ENCODE assay signal across 2 cellular contexts in the genomic region with DNA sequence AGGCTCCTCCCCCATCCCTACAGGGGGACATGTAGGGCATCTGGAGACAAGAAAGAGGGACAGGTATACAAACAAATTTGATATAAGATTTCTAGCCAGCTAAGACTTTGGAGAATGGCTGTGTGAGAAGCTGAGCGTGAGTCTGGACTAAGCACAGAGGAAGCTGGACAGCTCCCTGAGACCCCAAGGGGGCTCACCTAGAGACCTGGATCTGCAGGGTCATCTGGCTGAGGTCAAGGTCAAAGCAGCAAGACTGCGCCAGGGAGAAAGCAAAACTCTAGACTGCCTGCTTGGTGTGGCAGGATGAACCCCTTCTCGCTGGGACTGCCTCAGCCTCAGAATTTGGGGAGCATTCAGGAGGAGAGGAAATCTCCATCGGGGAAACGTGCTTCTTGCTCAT.
A peak's percentile ranks its signal among the peaks of the same experiment; 100 is the strongest.
TF ChIP-seq lines count a peak whose summit lies in the region.

No MANE protein-coding gene starts in this region.

TF ChIP-seq in Ishikawa, 13 proteins besides CTCF, POLR2A, EP300 and RAD21:
- no peak for TF ChIP-seq CREB1 (IDR thresholded peaks at IDR 0.05; ENCODE audit: low read depth)
- no peak for TF ChIP-seq FOXM1 (IDR thresholded peaks at IDR 0.05; ENCODE audit: borderline replicate concordance, low read depth)
- TF ChIP-seq, protein P1, sequence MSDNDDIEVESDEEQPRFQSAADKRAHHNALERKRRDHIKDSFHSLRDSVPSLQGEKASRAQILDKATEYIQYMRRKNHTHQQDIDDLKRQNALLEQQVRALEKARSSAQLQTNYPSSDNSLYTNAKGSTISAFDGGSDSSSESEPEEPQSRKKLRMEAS (IDR thresholded peaks at IDR 0.05): no peak
- TF ChIP-seq, protein P2, sequence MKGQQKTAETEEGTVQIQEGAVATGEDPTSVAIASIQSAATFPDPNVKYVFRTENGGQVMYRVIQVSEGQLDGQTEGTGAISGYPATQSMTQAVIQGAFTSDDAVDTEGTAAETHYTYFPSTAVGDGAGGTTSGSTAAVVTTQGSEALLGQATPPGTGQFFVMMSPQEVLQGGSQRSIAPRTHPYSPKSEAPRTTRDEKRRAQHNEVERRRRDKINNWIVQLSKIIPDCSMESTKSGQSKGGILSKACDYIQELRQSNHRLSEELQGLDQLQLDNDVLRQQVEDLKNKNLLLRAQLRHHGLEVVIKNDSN (IDR thresholded peaks at IDR 0.05): no peak
- no peak for TF ChIP-seq NFIC (IDR thresholded peaks at IDR 0.05)
- TF ChIP-seq TCF12 (IDR thresholded peaks at IDR 0.05; ENCODE audit: low read depth): no peak
- TF ChIP-seq CEBPB (IDR thresholded peaks at IDR 0.05): no peak
- TF ChIP-seq YY1 (IDR thresholded peaks at IDR 0.05; ENCODE audit: low read depth): no peak
- TF ChIP-seq, protein P3, sequence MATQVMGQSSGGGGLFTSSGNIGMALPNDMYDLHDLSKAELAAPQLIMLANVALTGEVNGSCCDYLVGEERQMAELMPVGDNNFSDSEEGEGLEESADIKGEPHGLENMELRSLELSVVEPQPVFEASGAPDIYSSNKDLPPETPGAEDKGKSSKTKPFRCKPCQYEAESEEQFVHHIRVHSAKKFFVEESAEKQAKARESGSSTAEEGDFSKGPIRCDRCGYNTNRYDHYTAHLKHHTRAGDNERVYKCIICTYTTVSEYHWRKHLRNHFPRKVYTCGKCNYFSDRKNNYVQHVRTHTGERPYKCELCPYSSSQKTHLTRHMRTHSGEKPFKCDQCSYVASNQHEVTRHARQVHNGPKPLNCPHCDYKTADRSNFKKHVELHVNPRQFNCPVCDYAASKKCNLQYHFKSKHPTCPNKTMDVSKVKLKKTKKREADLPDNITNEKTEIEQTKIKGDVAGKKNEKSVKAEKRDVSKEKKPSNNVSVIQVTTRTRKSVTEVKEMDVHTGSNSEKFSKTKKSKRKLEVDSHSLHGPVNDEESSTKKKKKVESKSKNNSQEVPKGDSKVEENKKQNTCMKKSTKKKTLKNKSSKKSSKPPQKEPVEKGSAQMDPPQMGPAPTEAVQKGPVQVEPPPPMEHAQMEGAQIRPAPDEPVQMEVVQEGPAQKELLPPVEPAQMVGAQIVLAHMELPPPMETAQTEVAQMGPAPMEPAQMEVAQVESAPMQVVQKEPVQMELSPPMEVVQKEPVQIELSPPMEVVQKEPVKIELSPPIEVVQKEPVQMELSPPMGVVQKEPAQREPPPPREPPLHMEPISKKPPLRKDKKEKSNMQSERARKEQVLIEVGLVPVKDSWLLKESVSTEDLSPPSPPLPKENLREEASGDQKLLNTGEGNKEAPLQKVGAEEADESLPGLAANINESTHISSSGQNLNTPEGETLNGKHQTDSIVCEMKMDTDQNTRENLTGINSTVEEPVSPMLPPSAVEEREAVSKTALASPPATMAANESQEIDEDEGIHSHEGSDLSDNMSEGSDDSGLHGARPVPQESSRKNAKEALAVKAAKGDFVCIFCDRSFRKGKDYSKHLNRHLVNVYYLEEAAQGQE (IDR thresholded peaks at IDR 0.05; ENCODE audit: low read depth): peak; percentile 70
- no peak for TF ChIP-seq TEAD4 (IDR thresholded peaks at IDR 0.05)
- no peak for TF ChIP-seq TAF1 (IDR thresholded peaks at IDR 0.05; ENCODE audit: low read depth)
- no peak for TF ChIP-seq EGR1 (IDR thresholded peaks at IDR 0.05)
- 0 out of 2 replicates have a peak, but pooled peaks have one; percentile 32 for TF ChIP-seq ZBTB7A (IDR thresholded peaks at IDR 0.05; ENCODE audit: low read depth)

TF ChIP-seq in K562, 482 proteins besides CTCF, POLR2A, EP300 and RAD21:
- no peak for TF ChIP-seq ATF1 (CRISPR knock-in tag; IDR thresholded peaks at IDR 0.05)
- no peak for TF ChIP-seq ATF1 (tag; IDR thresholded peaks at IDR 0.05)
- peak; percentile 78 for TF ChIP-seq ZBTB7A (IDR thresholded peaks at IDR 0.05; ENCODE audit: borderline replicate concordance, control insufficient read depth, low read depth, low read length)
- TF ChIP-seq ESRRA (IDR thresholded peaks at IDR 0.05; ENCODE audit: borderline replicate concordance, low read depth): peak; percentile 57; the same call in 1 of the 2 replicates
